In the genomic region with DNA sequence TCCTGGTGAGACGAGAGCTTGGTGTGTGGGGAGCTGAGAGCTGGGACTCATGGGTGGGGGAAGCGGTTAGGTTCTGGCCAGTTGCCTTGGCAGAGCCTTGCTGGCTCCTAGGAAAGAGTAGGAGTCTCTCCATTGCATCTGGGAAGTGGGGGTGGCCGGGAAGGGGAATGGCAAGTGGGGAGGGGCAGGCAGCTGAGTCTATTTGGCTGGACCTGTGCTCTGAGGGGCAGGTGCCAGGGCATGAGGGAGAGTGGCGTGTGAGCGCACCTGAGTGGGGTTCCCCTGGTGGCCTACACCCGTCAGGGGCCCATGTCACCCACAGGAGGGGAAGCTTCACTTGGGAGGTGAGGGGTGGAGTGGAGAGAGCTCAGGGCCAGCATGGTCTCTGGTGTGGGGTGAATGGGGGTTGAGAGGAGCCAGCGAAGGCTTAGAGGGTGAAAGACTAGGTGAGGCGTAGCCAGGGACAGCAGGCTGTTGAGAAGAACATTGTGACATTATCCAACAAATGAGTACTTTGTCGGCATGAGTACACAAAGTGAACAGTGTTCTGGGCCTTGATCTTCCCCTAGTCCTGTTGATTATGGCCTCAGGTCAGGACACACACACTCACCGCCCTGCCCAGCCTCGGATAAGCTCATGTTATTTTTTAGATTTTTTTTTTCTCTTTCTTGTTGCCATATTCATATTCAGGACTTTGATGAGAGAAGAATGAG, we compare ENCODE assay signal across 20 cellular contexts. TPM values are rescaled to one million over a fixed set of nuclear protein-coding genes. Genes with fewer than 3 reads are reported as not detected.
DNase-seq lines count a peak whose midpoint lies in the region; ATAC-seq and TF ChIP-seq lines count a peak whose summit lies in the region.
"Had no signal": no experiment of that assay in that cellular context is flagged by ENCODE, and none has a peak within 500 bp of the region (broad histone marks: within the 10 kb centered on the region; RNA-seq: fewer than 3 reads in every experiment).

No MANE protein-coding gene starts in this region.

- H3K4me1 Mint-ChIP-seq in MCF 10A (ENCODE audit: insufficient read depth, unreplicated experiment): no peaks in the 10 kb centered on the region
- H3K4me1 Mint-ChIP-seq in naive thymus-derived CD8-positive, alpha-beta T cell: peaks cover 8 to 14% (median 9%) of the 10 kb centered on the region in 4 donors
- peaks cover 5% of the 10 kb centered on the region for H3K4me1 Mint-ChIP-seq in endodermal cell

- TF ChIP-seq CTCF in breast epithelium (IDR thresholded peaks at IDR 0.05) (no peak), MCF 10A (IDR thresholded peaks at IDR 0.05; ENCODE audit: unreplicated experiment) (no peak), suprapubic skin (IDR thresholded peaks at IDR 0.05) (no peak), endodermal cell (conservative IDR thresholded peaks at IDR 0.05) (no peak)

- H3K9me3 ChIP-seq in breast epithelium: no peaks in the 10 kb centered on the region
- H3K9me3 ChIP-seq in suprapubic skin: no peaks in the 10 kb centered on the region
- no peaks in the 10 kb centered on the region for H3K9me3 ChIP-seq in endodermal cell (ENCODE audit: control insufficient read depth, low read length)
- H3K9me3 ChIP-seq: ascending aorta, transverse colon had no signal

- 80% methylated on average over 11 of the region's 11 CpGs for WGBS in suprapubic skin
- 87 to 95% methylated on average over 7 to 11 of the region's 11 CpGs for WGBS in endodermal cell (ENCODE audit: insufficient coverage in 1 of 2, insufficient read length in 1 of 2), 2 experiments

- no peak overlapping the region for H3K27ac Mint-ChIP-seq in MCF 10A (ENCODE audit: low read depth, unreplicated experiment)
- H3K27ac Mint-ChIP-seq in naive thymus-derived CD8-positive, alpha-beta T cell: peak overlapping the region in 6 of 10 donors; percentile 54 to 89 (median 77)
- H3K27ac Mint-ChIP-seq in endodermal cell: no peak overlapping the region

- no TSS peak for BruUV-seq in MCF 10A (replicated peaks; lab: Mats Ljungman, UMichigan)

- peaks cover 43% of the 10 kb centered on the region for H3K36me3 Mint-ChIP-seq in MCF 10A (ENCODE audit: insufficient read depth, unreplicated experiment)
- peaks cover 0 to 93% (median 7%) of the 10 kb centered on the region in 3 donors for H3K36me3 Mint-ChIP-seq in naive thymus-derived CD8-positive, alpha-beta T cell
- H3K36me3 Mint-ChIP-seq in endodermal cell (ENCODE audit: low read depth): peaks cover 20% of the 10 kb centered on the region

- H3K36me3 ChIP-seq in breast epithelium (no peaks in the 10 kb centered on the region), suprapubic skin (peaks cover 26% of the 10 kb centered on the region), endodermal cell (ENCODE audit: control insufficient read depth, insufficient read depth, low read length) (peaks cover 28% of the 10 kb centered on the region)
- H3K36me3 ChIP-seq: transverse colon had no signal

- CTCF ChIA-PET in MCF 10A (lab: Yijun Ruan, JAX): interaction anchor here (0.6 to 1.5 kb wide), 3 partner anchors 19 to 535 kb away, joined by 3 to 6 read pairs (median 4); no protein-coding TSS in a partner anchor

- ATAC-seq in naive thymus-derived CD8-positive, alpha-beta T cell: no peak
- ATAC-seq in GM18520 (IDR thresholded peaks at IDR 0.05; ENCODE audit: unreplicated experiment): no peak
- ATAC-seq: activated CD4-positive, CD25-positive, alpha-beta regulatory T cell treated with anti-CD3 and anti-CD28 coated beads, Interleukin-2, amount 50 U/mL, for 24 hours had no signal

- H3K27me3 ChIP-seq in breast epithelium: no peaks in the 10 kb centered on the region
- H3K27me3 ChIP-seq in suprapubic skin: no peaks in the 10 kb centered on the region
- H3K27me3 ChIP-seq in endodermal cell (ENCODE audit: control insufficient read depth, insufficient read depth, low read length, poor library complexity, severe bottlenecking): no peaks in the 10 kb centered on the region
- H3K27me3 ChIP-seq: ascending aorta, hepatocyte, transverse colon had no signal

- H3K4me3 ChIP-seq in breast epithelium (no peak overlapping the region), suprapubic skin (no peak overlapping the region), endodermal cell (ENCODE audit: low read length) (no peak overlapping the region)
- H3K4me3 ChIP-seq: ascending aorta, hepatocyte, transverse colon had no signal

- TF ChIP-seq POLR2A in breast epithelium (IDR thresholded peaks at IDR 0.05): no peak
- no peak for TF ChIP-seq POLR2A in suprapubic skin (IDR thresholded peaks at IDR 0.05)

- POLR2A ChIA-PET in MCF 10A (lab: Yijun Ruan, JAX): interaction anchor here (0.7 kb wide), 1 partner anchor 218 kb away, joined by 3 read pairs; a partner anchor contains a TSS
- POLR2A ChIA-PET in naive thymus-derived CD8-positive, alpha-beta T cell (lab: Charles Lee): interaction anchor here (0.5 kb wide), 1 partner anchor 104 kb away, joined by 3 read pairs; no protein-coding TSS in a partner anchor

- TF ChIP-seq EP300 in suprapubic skin (IDR thresholded peaks at IDR 0.05): no peak

- no peak for DNase-seq in breast epithelium (ENCODE audit: low spot score in 2 of 2)
- DNase-seq in MCF 10A (ENCODE audit: unreplicated experiment): no peak
- DNase-seq in naive thymus-derived CD8-positive, alpha-beta T cell: no peak
- no peak for DNase-seq in suprapubic skin (ENCODE audit: low spot score in 2 of 2)
- DNase-seq in endodermal cell: no peak
- DNase-seq in NCI-H2081 treated with DMSO at 0.1 percent for 48 hours (lab: John Stamatoyannopoulos, UW): no peak
- DNase-seq: activated naive CD4-positive, alpha-beta T cell; DMS53; islet precursor cell; NCI-H524 treated with DMSO at 0.1 percent for 48 hours; OCI-M1; T1000; transverse colon had no signal

- H3K9me3 Mint-ChIP-seq in MCF 10A (ENCODE audit: unreplicated experiment) (no peaks in the 10 kb centered on the region), endodermal cell (no peaks in the 10 kb centered on the region)
- no peaks in the 10 kb centered on the region for H3K9me3 Mint-ChIP-seq in naive thymus-derived CD8-positive, alpha-beta T cell
- H3K9me3 Mint-ChIP-seq: CD14-positive monocyte had no signal

- H3K4me1 ChIP-seq in breast epithelium: no peaks in the 10 kb centered on the region
- peaks cover 19% of the 10 kb centered on the region for H3K4me1 ChIP-seq in suprapubic skin
- H3K4me1 ChIP-seq in endodermal cell (ENCODE audit: control insufficient read depth, insufficient read depth, low read length): no peaks in the 10 kb centered on the region
- H3K4me1 ChIP-seq: ascending aorta, parathyroid adenoma had no signal

- peak overlapping the region; percentile 55 to 78 for H3K27ac ChIP-seq in breast epithelium
- H3K27ac ChIP-seq in cingulate gyrus (ENCODE audit: low read depth, low read length): peak overlapping the region; percentile 1
- peak overlapping the region; percentile 55 for H3K27ac ChIP-seq in suprapubic skin
- no peak overlapping the region for H3K27ac ChIP-seq in endodermal cell (ENCODE audit: low read depth, low read length)
- H3K27ac ChIP-seq: ascending aorta, hepatocyte, parathyroid adenoma, transverse colon had no signal

- H3K27me3 Mint-ChIP-seq in MCF 10A (ENCODE audit: insufficient read depth, unreplicated experiment) (no peaks in the 10 kb centered on the region), endodermal cell (ENCODE audit: insufficient read depth) (no peaks in the 10 kb centered on the region)
- no peaks in the 10 kb centered on the region for H3K27me3 Mint-ChIP-seq in naive thymus-derived CD8-positive, alpha-beta T cell

- intact Hi-C loops in breast epithelium (cut with DNase I; ENCODE audit: low total_unique reads): no loop called here
- intact Hi-C loops in MCF 10A (cut with micrococcal nuclease): no loop called here

- no peak overlapping the region for H3K9ac ChIP-seq in endodermal cell (ENCODE audit: extremely low read depth, low read length, poor library complexity, severe bottlenecking)
- H3K9ac ChIP-seq: parathyroid adenoma had no signal

- H3K4me3 Mint-ChIP-seq in MCF 10A (ENCODE audit: unreplicated experiment): no peak overlapping the region
- H3K4me3 Mint-ChIP-seq in naive thymus-derived CD8-positive, alpha-beta T cell: no peak overlapping the region
- no peak overlapping the region for H3K4me3 Mint-ChIP-seq in endodermal cell
- H3K4me3 Mint-ChIP-seq: CD14-positive monocyte had no signal

RNA-seq across cellular contexts. Expression of a gene that starts 59.8 kb away (rescaled TPM):
- 10 to 100 TPM; 28.8 to 35.0 (median 33.8) TPM for total RNA-seq in breast epithelium
- total RNA-seq in MCF 10A (2022): 23.4 and 29.3 TPM in 2 replicates
- total RNA-seq in naive thymus-derived CD8-positive, alpha-beta T cell: 10 to 100 TPM; 52.0 to 52.4 TPM
- polyA plus RNA-seq in naive thymus-derived CD8-positive, alpha-beta T cell: 10 to 100 TPM; 16.4 to 34.7 (median 29.6) TPM
- total RNA-seq in suprapubic skin: 10 to 100 TPM; 19.9 to 55.4 (median 27.6) TPM
- 10 to 100 TPM; 25.7 to 27.5 TPM for total RNA-seq in endodermal cell
- polyA plus RNA-seq in endodermal cell (2013, experiment 1 of 2): 21.6 TPM
- 20.5 TPM for polyA plus RNA-seq in endodermal cell (2013, experiment 2 of 2)

Comparison
In these comparisons a context has a peak if more than half of its experiments do, and no peak if none do; other contexts are left out.
1. H3K27ac Mint-ChIP-seq: peak in naive thymus-derived CD8-positive, alpha-beta T cell (6 of 10); none in MCF 10A (single experiment) and endodermal cell (single experiment).